In genomic region chr13:114049626-114050101, GRCh38 we compare ENCODE assay signal across 15 cellular contexts.
DNase-seq lines count a peak whose midpoint lies in the region; ATAC-seq and TF ChIP-seq lines count a peak whose summit lies in the region.
"Had no signal": no experiment of that assay in that cellular context is flagged by ENCODE, and none has a peak within 500 bp of the region (broad histone marks: within the 10 kb centered on the region; RNA-seq: fewer than 3 reads in every experiment).

No MANE protein-coding gene starts in this region.

- peak overlapping the region; percentile 53 for H3K4me3 Mint-ChIP-seq in stimulated activated naive CD8-positive, alpha-beta T cell treated with anti-CD3 and anti-CD28 coated beads, Interleukin-15, Interleukin-2, amounts not matched to agents 100 ng/mL and 50 ng/mL, for 24 hours
- H3K4me3 Mint-ChIP-seq in T-helper 17 cell (peak overlapping the region; percentile 88), mesothelial cell of epicardium (no peak overlapping the region)
- H3K4me3 Mint-ChIP-seq: HFFc6 had no signal

- H3K27ac ChIP-seq in lower lobe of right lung: no peak overlapping the region
- H3K27ac ChIP-seq: esophagus squamous epithelium had no signal

- H3K4me1 ChIP-seq in lower lobe of right lung: no peaks in the 10 kb centered on the region

- no peak overlapping the region for H3K4me3 ChIP-seq in lower lobe of right lung
- H3K4me3 ChIP-seq: esophagus squamous epithelium had no signal

- peaks cover 10% of the 10 kb centered on the region for H3K36me3 ChIP-seq in lower lobe of right lung

- DNase-seq in stimulated activated naive CD8-positive, alpha-beta T cell treated with anti-CD3 and anti-CD28 coated beads, Interleukin-15, Interleukin-2, amounts not matched to agents 100 U/mL and 50 U/mL, for 24 hours: no peak
- DNase-seq in T-helper 17 cell: no peak
- DNase-seq in mesothelial cell of epicardium (ENCODE audit: low spot score in 2 of 2, unreplicated experiment in 2 of 2): no peak
- DNase-seq in NCI-H2227 (lab: John Stamatoyannopoulos, UW; ENCODE audit: unreplicated experiment): no peak
- no peak for DNase-seq in lower lobe of right lung
- DNase-seq in activated CD8-positive, alpha-beta memory T cell treated with anti-CD3 and anti-CD28 coated beads for 24 hours: no peak
- no peak for DNase-seq in KG1 (lab: John Stamatoyannopoulos, UW)
- DNase-seq: esophagus squamous epithelium, HFFc6, Karpas-422, NCI-H1092 treated with DMSO at 0.1 percent for 48 hours, NCI-H524 treated with DMSO at 0.1 percent for 48 hours, SIG-M5, substantia nigra had no signal

- H3K9me3 Mint-ChIP-seq in stimulated activated naive CD8-positive, alpha-beta T cell treated with anti-CD3 and anti-CD28 coated beads, Interleukin-15, Interleukin-2, amounts not matched to agents 100 ng/mL and 50 ng/mL, for 24 hours: no peaks in the 10 kb centered on the region
- H3K9me3 Mint-ChIP-seq in mesothelial cell of epicardium: peaks cover under 1% of the 10 kb centered on the region
- H3K9me3 Mint-ChIP-seq: HFFc6 had no signal

- no peak for TF ChIP-seq CTCF in mesothelial cell of epicardium (IDR thresholded peaks at IDR 0.05; ENCODE audit: unreplicated experiment)
- TF ChIP-seq CTCF in lower lobe of right lung (IDR thresholded peaks at IDR 0.05): no peak

- H3K27ac Mint-ChIP-seq in stimulated activated naive CD8-positive, alpha-beta T cell treated with anti-CD3 and anti-CD28 coated beads, Interleukin-15, Interleukin-2, amounts not matched to agents 100 ng/mL and 50 ng/mL, for 24 hours: no peak overlapping the region
- H3K27ac Mint-ChIP-seq in T-helper 17 cell (peak overlapping the region; percentile 93), mesothelial cell of epicardium (peak overlapping the region; percentile 73)
- H3K27ac Mint-ChIP-seq: HFFc6 had no signal

- peaks cover 19% of the 10 kb centered on the region for H3K36me3 Mint-ChIP-seq in stimulated activated naive CD8-positive, alpha-beta T cell treated with anti-CD3 and anti-CD28 coated beads, Interleukin-15, Interleukin-2, amounts not matched to agents 100 ng/mL and 50 ng/mL, for 24 hours (ENCODE audit: low read depth)
- H3K36me3 Mint-ChIP-seq in T-helper 17 cell (ENCODE audit: low read depth) (no peaks in the 10 kb centered on the region), mesothelial cell of epicardium (no peaks in the 10 kb centered on the region)

- H3K27me3 ChIP-seq in lower lobe of right lung (ENCODE audit: low read depth): no peaks in the 10 kb centered on the region
- H3K27me3 ChIP-seq: esophagus squamous epithelium had no signal

- no peaks in the 10 kb centered on the region for H3K27me3 Mint-ChIP-seq in stimulated activated naive CD8-positive, alpha-beta T cell treated with anti-CD3 and anti-CD28 coated beads, Interleukin-15, Interleukin-2, amounts not matched to agents 100 ng/mL and 50 ng/mL, for 24 hours
- H3K27me3 Mint-ChIP-seq in T-helper 17 cell: no peaks in the 10 kb centered on the region
- H3K27me3 Mint-ChIP-seq in mesothelial cell of epicardium (ENCODE audit: low read depth): no peaks in the 10 kb centered on the region

- H3K9me3 ChIP-seq in T-helper 17 cell (ENCODE audit: control insufficient read depth, low read length, poor library complexity, severe bottlenecking) (no peaks in the 10 kb centered on the region), lower lobe of right lung (no peaks in the 10 kb centered on the region)
- H3K9me3 ChIP-seq: esophagus squamous epithelium had no signal

- H3K4me1 Mint-ChIP-seq in stimulated activated naive CD8-positive, alpha-beta T cell treated with anti-CD3 and anti-CD28 coated beads, Interleukin-15, Interleukin-2, amounts not matched to agents 100 ng/mL and 50 ng/mL, for 24 hours (ENCODE audit: low read depth): peaks cover 77% of the 10 kb centered on the region
- H3K4me1 Mint-ChIP-seq in T-helper 17 cell: peaks cover 37% of the 10 kb centered on the region
- H3K4me1 Mint-ChIP-seq in mesothelial cell of epicardium: peaks cover 9% of the 10 kb centered on the region

- no peak for ATAC-seq in stimulated activated naive CD8-positive, alpha-beta T cell treated with anti-CD3 and anti-CD28 coated beads, Interleukin-15, Interleukin-2, amounts not matched to agents 100 U/mL and 50 U/mL, for 24 hours
- ATAC-seq in T-helper 17 cell (no peak), lower lobe of right lung (no peak)

- intact Hi-C loops in lower lobe of right lung (cut with DNase I): no loop called here
